Comparison of ENCODE assay signal across 12 cellular contexts in the genomic region with DNA sequence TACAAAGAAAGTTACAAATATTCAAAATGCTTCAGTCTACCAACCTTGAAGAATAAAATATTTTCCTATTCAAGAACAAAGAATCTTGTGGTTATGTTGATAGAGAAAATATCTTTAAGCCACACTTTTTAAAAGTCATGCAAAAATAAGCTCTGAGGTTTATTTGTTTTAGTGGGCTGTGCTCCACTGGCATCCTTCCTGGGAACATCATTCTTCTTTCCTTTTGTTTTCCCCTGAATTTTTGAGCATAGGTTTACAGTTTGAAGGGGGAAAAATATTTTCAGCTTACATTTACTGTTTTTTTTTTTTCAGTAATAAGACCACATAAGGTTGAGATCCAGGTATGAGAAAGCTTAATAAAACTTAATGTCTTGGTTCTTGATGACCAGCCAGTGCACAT.
DNase-seq lines count a peak whose midpoint lies in the region; TF ChIP-seq lines count a peak whose summit lies in the region.
"Had no signal": no experiment of that assay in that cellular context is flagged by ENCODE, and none has a peak within 500 bp of the region (broad histone marks: within the 10 kb centered on the region; RNA-seq: fewer than 3 reads in every experiment).

No MANE protein-coding gene starts in this region.

- H3K4me1 Mint-ChIP-seq in MCF 10A (ENCODE audit: insufficient read depth, unreplicated experiment): peaks cover 11% of the 10 kb centered on the region
- H3K4me1 Mint-ChIP-seq in neural progenitor cell: peaks cover 28% of the 10 kb centered on the region

- H3K4me3 ChIP-seq in ACC112 (ENCODE audit: low read depth, low read length): peak overlapping the region; percentile 56
- no peak overlapping the region for H3K4me3 ChIP-seq in HUES64 (ENCODE audit: low read length)
- no peak overlapping the region for H3K4me3 ChIP-seq in neural progenitor cell
- H3K4me3 ChIP-seq: lung had no signal

- peak overlapping the region; percentile 68 for H3K27ac Mint-ChIP-seq in MCF 10A (ENCODE audit: low read depth, unreplicated experiment)
- H3K27ac Mint-ChIP-seq in neural progenitor cell: peak overlapping the region; percentile 54
- H3K27ac Mint-ChIP-seq: activated naive CD8-positive, alpha-beta T cell treated with anti-CD3 and anti-CD28 coated beads, Interleukin-2, amount 10 ng/mL, durations not matched to agents 7 days and 5 days had no signal

- no peaks in the 10 kb centered on the region for H3F3A ChIP-seq in neural progenitor cell (ENCODE audit: low read depth)

- H3K36me3 Mint-ChIP-seq in MCF 10A (ENCODE audit: insufficient read depth, unreplicated experiment) (no peaks in the 10 kb centered on the region), neural progenitor cell (peaks cover 2% of the 10 kb centered on the region)
- H3K36me3 Mint-ChIP-seq: activated naive CD8-positive, alpha-beta T cell treated with anti-CD3 and anti-CD28 coated beads, Interleukin-2, amount 10 ng/mL, durations not matched to agents 7 days and 5 days; CD4-positive, CD25-positive, alpha-beta regulatory T cell had no signal

- no peaks in the 10 kb centered on the region for H3K9me3 ChIP-seq in HUES64 (ENCODE audit: insufficient read depth, low read depth, low read length)
- no peaks in the 10 kb centered on the region for H3K9me3 ChIP-seq in neural progenitor cell (ENCODE audit: low read depth)

- H3K4me2 ChIP-seq in neural progenitor cell: no peak overlapping the region

- H3K79me2 ChIP-seq in ACC112 (ENCODE audit: control insufficient read depth, insufficient read depth, low read length, unreplicated experiment): no peaks in the 10 kb centered on the region
- H3K79me2 ChIP-seq in neural progenitor cell (ENCODE audit: low read depth): no peaks in the 10 kb centered on the region

- H3K9ac ChIP-seq in HUES64 (ENCODE audit: low read depth, low read length) (peak overlapping the region; percentile 21; the same call in 1 of the 2 replicates), neural progenitor cell (no peak overlapping the region)

- intact Hi-C loops in MCF 10A (cut with micrococcal nuclease) (no loop called here), posterior cingulate gyrus (cut with DNase I) (no loop called here)

- H4K20me1 ChIP-seq in neural progenitor cell (ENCODE audit: low read depth): no peaks in the 10 kb centered on the region

- H3K4me3 Mint-ChIP-seq in MCF 10A (ENCODE audit: unreplicated experiment) (peak overlapping the region; percentile 12), neural progenitor cell (no peak overlapping the region)
- H3K4me3 Mint-ChIP-seq: activated naive CD8-positive, alpha-beta T cell treated with anti-CD3 and anti-CD28 coated beads, Interleukin-2, amount 10 ng/mL, durations not matched to agents 7 days and 5 days; CD4-positive, CD25-positive, alpha-beta regulatory T cell had no signal

- TF ChIP-seq CTCF in MCF 10A (IDR thresholded peaks at IDR 0.05; ENCODE audit: unreplicated experiment) (no peak), neural progenitor cell (IDR thresholded peaks at IDR 0.05) (no peak)

- H2AFZ ChIP-seq in ACC112 (ENCODE audit: low read length, unreplicated experiment) (no peak overlapping the region), neural progenitor cell (replicated peaks) (peak overlapping the region; percentile 66)

- H3K4me1 ChIP-seq in ACC112 (ENCODE audit: control insufficient read depth, insufficient read depth, low read length, unreplicated experiment) (peaks cover 27% of the 10 kb centered on the region), HUES64 (ENCODE audit: insufficient read depth, low read length) (peaks cover 47% of the 10 kb centered on the region), neural progenitor cell (peaks cover 25% of the 10 kb centered on the region)

- POLR2A ChIA-PET in MCF 10A (lab: Yijun Ruan, JAX): interaction anchor here (0.6 to 1.5 kb wide), 10 partner anchors 8 to 271 kb away, joined by 3 to 9 read pairs (median 4); no protein-coding TSS in a partner anchor

- H3K36me3 ChIP-seq in ACC112 (ENCODE audit: insufficient read depth, low read length): no peaks in the 10 kb centered on the region
- H3K36me3 ChIP-seq in HUES64 (ENCODE audit: insufficient read depth, low read length): no peaks in the 10 kb centered on the region
- H3K36me3 ChIP-seq in neural progenitor cell: no peaks in the 10 kb centered on the region

- peak overlapping the region; percentile 95 for H3K27ac ChIP-seq in ACC112 (ENCODE audit: low read depth, low read length)
- H3K27ac ChIP-seq in HUES64 (ENCODE audit: low read depth, low read length): peak overlapping the region; percentile 69
- no peak overlapping the region for H3K27ac ChIP-seq in neural progenitor cell

- in situ Hi-C loops in G401 (cut with HindIII; ENCODE audit: low sequenced_read_pairs): no loop called here

- H3K9me3 Mint-ChIP-seq in MCF 10A (ENCODE audit: unreplicated experiment) (no peaks in the 10 kb centered on the region), neural progenitor cell (peaks cover 4% of the 10 kb centered on the region)
- H3K9me3 Mint-ChIP-seq: CD4-positive, CD25-positive, alpha-beta regulatory T cell had no signal

- no TSS peak for BruUV-seq in MCF 10A (replicated peaks; lab: Mats Ljungman, UMichigan)

- H3K27me3 ChIP-seq in ACC112 (ENCODE audit: insufficient read depth, low read length): no peaks in the 10 kb centered on the region
- H3K27me3 ChIP-seq in HUES64 (ENCODE audit: insufficient read depth, low read length): no peaks in the 10 kb centered on the region
- no peaks in the 10 kb centered on the region for H3K27me3 ChIP-seq in neural progenitor cell

- DNase-seq in MCF 10A (ENCODE audit: unreplicated experiment) (no peak), neural progenitor cell (ENCODE audit: low spot score) (no peak), posterior cingulate gyrus (no peak), G401 (ENCODE audit: low spot score) (no peak), Ammon's horn (ENCODE audit: low spot score) (no peak)
- DNase-seq in activated effector memory CD4-positive, alpha-beta T cell treated with Interleukin-2 at 50 U/mL for 16 hours: no peak
- DNase-seq: activated naive CD8-positive, alpha-beta T cell treated with anti-CD3 and anti-CD28 coated beads, Interleukin-2, amount 10 ng/mL, durations not matched to agents 7 days and 5 days; NCI-H510A had no signal

- H3K27me3 Mint-ChIP-seq in MCF 10A (ENCODE audit: insufficient read depth, unreplicated experiment) (no peaks in the 10 kb centered on the region), neural progenitor cell (ENCODE audit: insufficient read depth, low read depth) (no peaks in the 10 kb centered on the region)

- CTCF ChIA-PET in MCF 10A (lab: Yijun Ruan, JAX): interaction anchor here (0.7 to 3.5 kb wide), 8 partner anchors 8 to 1131 kb away, joined by 3 to 29 read pairs (median 4); no protein-coding TSS in a partner anchor
